16 cellular contexts compared by ENCODE assay signal in the genomic region with DNA sequence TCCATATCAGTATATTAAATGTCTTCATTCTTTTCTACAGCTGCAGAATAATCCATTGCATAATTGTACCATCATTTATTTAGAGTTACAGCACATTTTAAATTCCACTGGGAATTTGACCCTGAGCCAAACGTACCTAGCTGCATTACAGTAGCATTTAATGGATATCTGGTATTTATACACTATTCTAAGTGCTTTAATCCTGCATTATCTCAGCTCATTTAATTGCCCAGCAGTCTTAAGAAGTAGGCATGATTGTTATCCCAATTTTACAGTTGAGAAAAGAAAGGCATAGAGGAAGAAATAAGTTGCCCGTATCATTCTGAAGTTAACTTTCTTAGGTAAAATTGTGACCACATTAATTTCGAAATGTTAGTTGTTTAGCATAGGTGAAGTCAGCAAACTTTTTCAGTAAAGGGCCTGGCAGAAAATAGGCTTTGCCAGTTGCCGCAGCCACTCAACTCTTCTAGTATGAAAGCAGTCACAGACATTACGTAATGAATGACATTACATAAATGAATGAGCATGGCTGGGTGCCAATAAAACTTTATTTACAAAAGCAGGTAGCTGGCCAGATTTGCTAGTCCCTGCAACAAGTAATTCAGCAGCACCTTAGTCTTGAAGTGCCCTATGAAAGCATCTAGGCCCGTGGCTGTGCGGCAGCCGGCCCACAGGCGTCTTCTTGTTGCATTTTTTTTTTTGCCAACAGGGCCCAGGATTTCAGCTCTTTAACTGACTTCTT. TPM values are rescaled to one million over a fixed set of nuclear protein-coding genes. Genes with fewer than 3 reads are reported as not detected.
A peak's percentile ranks its signal among the peaks of the same experiment; 100 is the strongest.
DNase-seq lines count a peak whose midpoint lies in the region; ATAC-seq and TF ChIP-seq lines count a peak whose summit lies in the region.
"Had no signal": no experiment of that assay in that cellular context is flagged by ENCODE, and none has a peak within 500 bp of the region (broad histone marks: within the 10 kb centered on the region; RNA-seq: fewer than 3 reads in every experiment).

No MANE protein-coding gene starts in this region.

- BruUV-seq in PC-9 (replicated peaks; lab: Mats Ljungman, UMichigan): no TSS peak

- H4K5ac ChIP-seq in mesendoderm (ENCODE audit: low read length): no peak overlapping the region

- H2BK15ac ChIP-seq in mesendoderm (replicated peaks; ENCODE audit: low read depth): no peak overlapping the region

- no peak overlapping the region for H3K4me3 ChIP-seq in SK-N-SH (ENCODE audit: low read depth in 2 of 2, low read length in 1 of 2)
- H3K4me3 ChIP-seq in PC-9: no peak overlapping the region
- no peak overlapping the region for H3K4me3 ChIP-seq in upper lobe of right lung
- no peak overlapping the region for H3K4me3 ChIP-seq in MG63
- no peak overlapping the region for H3K4me3 ChIP-seq in mesendoderm (ENCODE audit: low read length)
- H3K4me3 ChIP-seq: psoas muscle, SJSA1 had no signal

- H3K4me1 ChIP-seq in SK-N-SH (ENCODE audit: control insufficient read depth in 1 of 2, insufficient read depth in 2 of 2, low read depth in 1 of 2, low read length in 1 of 2) (no peaks in the 10 kb centered on the region), PC-9 (replicated peaks; ENCODE audit: insufficient read depth) (peaks cover 11% of the 10 kb centered on the region; the same call in 1 of the 2 replicates), upper lobe of right lung (no peaks in the 10 kb centered on the region), mesendoderm (ENCODE audit: control insufficient read depth, low read depth, low read length) (no peaks in the 10 kb centered on the region)
- H3K4me1 ChIP-seq: psoas muscle, SJSA1 had no signal

- no peak overlapping the region for H3K18ac ChIP-seq in mesendoderm (ENCODE audit: low read length)

- TF ChIP-seq POLR2A in erythroblast (IDR thresholded peaks at IDR 0.05; ENCODE audit: low read length): no peak

- TF ChIP-seq RAD21 in SK-N-SH (IDR thresholded peaks at IDR 0.05; ENCODE audit: low read length): no peak

- H3K9ac ChIP-seq in SK-N-SH (no peak overlapping the region), mesendoderm (ENCODE audit: low read length) (no peak overlapping the region)

- 0 out of 2 replicates have a peak, but pooled peaks cover 3% of the 10 kb centered on the region for H3K79me2 ChIP-seq in SK-N-SH (ENCODE audit: insufficient read depth)
- H3K79me2 ChIP-seq in PC-9 (ENCODE audit: low read depth): no peaks in the 10 kb centered on the region
- no peaks in the 10 kb centered on the region for H3K79me2 ChIP-seq in mesendoderm (ENCODE audit: control insufficient read depth, insufficient read depth, low read length)

- H3K9me3 ChIP-seq in SK-N-SH: no peaks in the 10 kb centered on the region
- H3K9me3 ChIP-seq in PC-9 (ENCODE audit: insufficient read depth, low read depth): no peaks in the 10 kb centered on the region
- no peaks in the 10 kb centered on the region for H3K9me3 ChIP-seq in upper lobe of right lung
- no peaks in the 10 kb centered on the region for H3K9me3 ChIP-seq in MG63
- H3K9me3 ChIP-seq: psoas muscle, SJSA1 had no signal

- no peak overlapping the region for H4K8ac ChIP-seq in mesendoderm (ENCODE audit: low read depth, low read length)

- DNase-seq in SK-N-SH (no peak), PC-9 (peak in 1 of 2 experiments; percentile 53), erythroblast (lab: John Stamatoyannopoulos, UW) (peak; percentile 41 to 43), upper lobe of right lung (no peak), MG63 (no peak), mesendoderm (no peak)
- DNase-seq: central memory CD4-positive, alpha-beta T cell; DND-41; naive thymus-derived CD4-positive, alpha-beta T cell; NCI-H1417 treated with DMSO at 0.1 percent for 48 hours; psoas muscle; WERI-Rb-1 had no signal

- no peak for ATAC-seq in SK-N-SH treated with all-trans-retinoic acid at 6 μM for 48 hours
- ATAC-seq in upper lobe of right lung: peak; percentile 59
- ATAC-seq in GM21619 (IDR thresholded peaks at IDR 0.05; ENCODE audit: unreplicated experiment): no peak
- ATAC-seq: activated naive CD4-positive, alpha-beta T cell treated with anti-CD3 and anti-CD28 coated beads, Interleukin-2, amount 50 U/mL, for 72 hours; naive thymus-derived CD4-positive, alpha-beta T cell had no signal

- H3K9me2 ChIP-seq in SK-N-SH (no peaks in the 10 kb centered on the region), PC-9 (ENCODE audit: insufficient read depth) (no peaks in the 10 kb centered on the region)

- H2BK5ac ChIP-seq in mesendoderm (ENCODE audit: low read length): no peak overlapping the region

- intact Hi-C loops in PC-9 (cut with micrococcal nuclease; ENCODE audit: unreplicated experiment): no loop called here
- intact Hi-C loops in upper lobe of right lung (cut with DNase I): no loop called here

- no peaks in the 10 kb centered on the region for H4K20me1 ChIP-seq in SK-N-SH (ENCODE audit: insufficient read depth)
- H4K20me1 ChIP-seq in PC-9 (ENCODE audit: insufficient read depth): 0 out of 2 replicates have a peak, but pooled peaks cover 3% of the 10 kb centered on the region

- H3K27ac ChIP-seq in SK-N-SH (ENCODE audit: low read depth in 2 of 2, low read length in 1 of 2) (no peak overlapping the region), PC-9 (peak overlapping the region; percentile 53), upper lobe of right lung (no peak overlapping the region), mesendoderm (ENCODE audit: low read depth, low read length) (no peak overlapping the region)
- H3K27ac ChIP-seq: psoas muscle, SJSA1, WERI-Rb-1 had no signal

- no peak overlapping the region for H3K56ac ChIP-seq in mesendoderm (ENCODE audit: low read length)

- CTCF ChIA-PET in SK-N-SH (lab: Yijun Ruan, JAX) (no interaction called here), PC-9 (lab: Charles Lee) (interaction anchor here (0.6 kb wide), 1 partner anchor 33 kb away, joined by 3 read pairs; no protein-coding TSS in a partner anchor)

- H2AK5ac ChIP-seq in mesendoderm (ENCODE audit: low read length): no peak overlapping the region

- POLR2A ChIA-PET in SK-N-SH (lab: Yijun Ruan, JAX): interaction anchor here (0.9 kb wide), 1 partner anchor 541 kb away, joined by 4 read pairs; no protein-coding TSS in a partner anchor
- POLR2A ChIA-PET in PC-9 (lab: Charles Lee; ENCODE audit: unreplicated experiment): interaction anchor here (0.6 kb wide), 2 partner anchors 29 to 216 kb away, joined by 3 to 4 read pairs; no protein-coding TSS in a partner anchor

- no peak overlapping the region for H3K4ac ChIP-seq in mesendoderm (ENCODE audit: low read depth, low read length)

- H2AFZ ChIP-seq in SK-N-SH (ENCODE audit: low read depth) (no peak overlapping the region), PC-9 (no peak overlapping the region)

- H3K79me1 ChIP-seq in mesendoderm (ENCODE audit: low read length): no peaks in the 10 kb centered on the region

- H2BK120ac ChIP-seq in mesendoderm (ENCODE audit: low read depth, low read length): no peak overlapping the region

- TF ChIP-seq CTCF in SK-N-SH (IDR thresholded peaks at IDR 0.05): no peak
- TF ChIP-seq CTCF in PC-9 (conservative IDR thresholded peaks at IDR 0.05): no peak
- TF ChIP-seq CTCF in upper lobe of right lung (IDR thresholded peaks at IDR 0.05): no peak

- H3K27me3 ChIP-seq in SK-N-SH (ENCODE audit: insufficient read depth) (no peaks in the 10 kb centered on the region), PC-9 (ENCODE audit: insufficient read depth, low read depth) (no peaks in the 10 kb centered on the region), upper lobe of right lung (no peaks in the 10 kb centered on the region), MG63 (no peaks in the 10 kb centered on the region), mesendoderm (ENCODE audit: insufficient read depth, low read length, poor library complexity) (no peaks in the 10 kb centered on the region)
- H3K27me3 ChIP-seq: SJSA1 had no signal

- 91% methylated on average over 9 of the region's 9 CpGs for WGBS in SK-N-SH (ENCODE audit: low lambda C conversion rate)
- WGBS in mesendoderm (ENCODE audit: extremely low coverage, insufficient coverage, low lambda C conversion rate): no CpG with 5 or more reads among the region's 9 CpGs

- H3K36me3 ChIP-seq in SK-N-SH (replicated peaks in 1 of 2; ENCODE audit: control insufficient read depth in 1 of 2, insufficient read depth in 2 of 2, low read length in 1 of 2) (peaks cover 25% of the 10 kb centered on the region in 2 experiments), PC-9 (ENCODE audit: low read depth) (peaks cover 12% of the 10 kb centered on the region; the same call in 1 of the 2 replicates), upper lobe of right lung (peaks cover 31% of the 10 kb centered on the region), MG63 (peaks cover 9% of the 10 kb centered on the region), mesendoderm (ENCODE audit: control insufficient read depth, insufficient read depth, low read length) (peaks cover 1% of the 10 kb centered on the region)

- TF ChIP-seq EP300 in SK-N-SH (IDR thresholded peaks at IDR 0.05; ENCODE audit: borderline replicate concordance in 1 of 2, low read depth in 1 of 2, low read length in 1 of 2): no peak

- H3K4me2 ChIP-seq in SK-N-SH (no peak overlapping the region), PC-9 (peak overlapping the region; percentile 31; the same call in 1 of the 2 replicates), mesendoderm (ENCODE audit: low read length) (no peak overlapping the region)

- H3K23ac ChIP-seq in mesendoderm (ENCODE audit: low read length): no peak overlapping the region

- H3F3A ChIP-seq in SK-N-SH (replicated peaks; ENCODE audit: insufficient read depth): no peaks in the 10 kb centered on the region
- H3F3A ChIP-seq in PC-9 (ENCODE audit: insufficient read depth, low read depth): peaks cover 18% of the 10 kb centered on the region

TF ChIP-seq in SK-N-SH treated with all-trans-retinoic acid at 6 μM for 48 hours, 23 proteins besides CTCF, POLR2A, EP300 and RAD21 (continues in another document):
- peak; percentile 94 for TF ChIP-seq ISL1 (CRISPR knock-in tag; IDR thresholded peaks at IDR 0.05)
- 0 out of 2 replicates have a peak, but pooled peaks have one; percentile 62 for TF ChIP-seq SNAI2 (CRISPR knock-in tag; IDR thresholded peaks at IDR 0.05)
- TF ChIP-seq ZNF8 (CRISPR knock-in tag; IDR thresholded peaks at IDR 0.05): 0 out of 2 replicates have a peak, but pooled peaks have one; percentile 13

TF ChIP-seq in SK-N-SH, 30 proteins besides CTCF, POLR2A, EP300 and RAD21 (continues in another document):
- TF ChIP-seq SMC3 (IDR thresholded peaks at IDR 0.05; ENCODE audit: low read depth, low read length) (no peak), CHD2 (IDR thresholded peaks at IDR 0.05; ENCODE audit: low read length, partially characterized antibody) (no peak)

RNA-seq across cellular contexts. Expression of a gene that starts 30.0 kb away (rescaled TPM):
- 67.6 and 96.9 TPM in 2 replicates for polyA plus RNA-seq in SK-N-SH (2012; rRNA removed)
- polyA plus RNA-seq in SK-N-SH (2012; cell fraction: cytosol; rRNA removed): 40.1 and 55.6 TPM in 2 replicates
- polyA plus RNA-seq in SK-N-SH (2012; cell fraction: nucleus; rRNA removed): 232 and 261 TPM in 2 replicates
- 59.8 and 80.8 TPM in 2 replicates for total RNA-seq in PC-9 (2021)
- total RNA-seq in upper lobe of right lung: 75.1 TPM
- total RNA-seq in MG63 (2014; rRNA removed; shearing (Covaris generic); ENCODE audit: low replicate concordance): 27.0 and 29.2 TPM in 2 replicates
- 22.4 TPM for polyA plus RNA-seq in mesendoderm (2013, experiment 1 of 2)
- 20.8 TPM for polyA plus RNA-seq in mesendoderm (2013, experiment 2 of 2)

Comparison
In these comparisons a context has a peak if more than half of its experiments do, and no peak if none do; other contexts are left out.
1. DNase-seq: peak in erythroblast (2 of 2); none in SK-N-SH (single experiment), upper lobe of right lung (single experiment), MG63 (single experiment) and mesendoderm (single experiment).